In genomic region chr20:19222520-19223040, GRCh38 we compare ENCODE assay signal across 22 cellular contexts. TPM values are rescaled to one million over a fixed set of nuclear protein-coding genes. Genes with fewer than 3 reads are reported as not detected.
DNase-seq lines count a peak whose midpoint lies in the region; ATAC-seq and TF ChIP-seq lines count a peak whose summit lies in the region.
"Had no signal": no experiment of that assay in that cellular context is flagged by ENCODE, and none has a peak within 500 bp of the region (broad histone marks: within the 10 kb centered on the region; RNA-seq: fewer than 3 reads in every experiment).

No MANE protein-coding gene starts in this region.

- no peak for TF ChIP-seq CTCF in A673 (conservative IDR thresholded peaks at IDR 0.05; ENCODE audit: low read depth, low read length)
- TF ChIP-seq CTCF in neutrophil (IDR thresholded peaks at IDR 0.05) = no peak

- H3K4me2 ChIP-seq in BLaER1 = peak overlapping the region; percentile 19; the same call in 1 of the 2 replicates

- H3K27ac ChIP-seq in A673 (ENCODE audit: low read depth, low read length, poor library complexity, severe bottlenecking) = peak overlapping the region; percentile 97
- H3K27ac ChIP-seq in BLaER1 = no peak overlapping the region
- peak overlapping the region; percentile 32 for H3K27ac ChIP-seq in neutrophil

- H3K4me3 ChIP-seq in A673 (ENCODE audit: low read depth, low read length, poor library complexity, severe bottlenecking) (peak overlapping the region; percentile 20), BLaER1 (no peak overlapping the region), neutrophil (ENCODE audit: low read depth in 1 of 2, low read length in 1 of 2) (no peak overlapping the region)
- H3K4me3 ChIP-seq: GM12878 had no signal

- H4K20me1 ChIP-seq in BLaER1 = no peaks in the 10 kb centered on the region

- BruUV-seq in A673 (replicated peaks; lab: Mats Ljungman, UMichigan) = no TSS peak

- CTCF ChIA-PET in A673 (lab: Charles Lee) = interaction anchor here (0.6 to 0.7 kb wide), 2 partner anchors 10 to 101 kb away, joined by 7 to 20 read pairs; partner anchors contain the start of gene SLC24A3

- intact Hi-C loops in A673 (cut with micrococcal nuclease; ENCODE audit: unreplicated experiment) = loop anchor here (1.0 to 5.0 kb wide), 3 partner anchors 80 to 185 kb away; no protein-coding TSS in a partner anchor

- POLR2A ChIA-PET in A673 (lab: Charles Lee; ENCODE audit: low non-redundant PET) = interaction anchor here (0.6 to 0.7 kb wide), 3 partner anchors 107 to 428 kb away, joined by 3 to 29 read pairs (median 23); no protein-coding TSS in a partner anchor

- peaks cover 17% of the 10 kb centered on the region for H3K9me3 ChIP-seq in A673 (ENCODE audit: low read depth, low read length, poor library complexity, severe bottlenecking)
- H3K9me3 ChIP-seq in BLaER1 = 0 out of 2 replicates have a peak, but pooled peaks cover 5% of the 10 kb centered on the region
- no peaks in the 10 kb centered on the region for H3K9me3 ChIP-seq in neutrophil

- H3K4me1 ChIP-seq in A673 (ENCODE audit: insufficient read depth, low read length, poor library complexity, severe bottlenecking) (peaks cover 67% of the 10 kb centered on the region), BLaER1 (peaks cover 6% of the 10 kb centered on the region; the same call in 1 of the 2 replicates), neutrophil (ENCODE audit: control insufficient read depth in 1 of 2, insufficient read depth in 1 of 2, low read depth in 1 of 2, low read length in 1 of 2) (peaks cover 0 to 3% of the 10 kb centered on the region in 2 experiments)

- H3K36me3 ChIP-seq in A673 (ENCODE audit: insufficient read depth, low read length, poor library complexity, severe bottlenecking) (peaks cover 19% of the 10 kb centered on the region), BLaER1 (no peaks in the 10 kb centered on the region), neutrophil (no peaks in the 10 kb centered on the region)

- no peak overlapping the region for H3K9ac ChIP-seq in BLaER1

- no peaks in the 10 kb centered on the region for H3K27me3 ChIP-seq in A673 (replicated peaks; ENCODE audit: insufficient read depth, low read depth, low read length, poor library complexity)
- H3K27me3 ChIP-seq in BLaER1 = no peaks in the 10 kb centered on the region
- no peaks in the 10 kb centered on the region for H3K27me3 ChIP-seq in neutrophil

- peak; percentile 87 for DNase-seq in A673 (ENCODE audit: low spot score)
- DNase-seq in activated CD8-positive, alpha-beta memory T cell treated with anti-CD3 and anti-CD28 coated beads, Interleukin-2, amount 50 U/mL, for 4 hours = no peak
- DNase-seq: 8988T; AML-193; C1 segment of cervical spinal cord; CD4-positive, alpha-beta memory T cell; CD4-positive, CD25-positive, alpha-beta regulatory T cell; CD8-positive, alpha-beta memory T cell; COR-L47; DMS 273 treated with DMSO at 0.1 percent for 48 hours; DMS153; DMS53; DMS79; DND-41; EL; GDM1 had no signal

- no peak for ATAC-seq in GM19452 (IDR thresholded peaks at IDR 0.05; ENCODE audit: unreplicated experiment)
- ATAC-seq: GM12878 had no signal

RNA-seq across cellular contexts. Expression of gene SLC24A3, which starts 10.1 kb away (rescaled TPM):
- 46.0 and 47.8 TPM in 2 replicates for total RNA-seq in A673 (2021)
- total RNA-seq: B cell; CD4-positive, alpha-beta memory T cell; CD8-positive, alpha-beta memory T cell; G401; GM12878 had no signal
